Comparison of ENCODE assay signal across 8 cellular contexts in the genomic region with DNA sequence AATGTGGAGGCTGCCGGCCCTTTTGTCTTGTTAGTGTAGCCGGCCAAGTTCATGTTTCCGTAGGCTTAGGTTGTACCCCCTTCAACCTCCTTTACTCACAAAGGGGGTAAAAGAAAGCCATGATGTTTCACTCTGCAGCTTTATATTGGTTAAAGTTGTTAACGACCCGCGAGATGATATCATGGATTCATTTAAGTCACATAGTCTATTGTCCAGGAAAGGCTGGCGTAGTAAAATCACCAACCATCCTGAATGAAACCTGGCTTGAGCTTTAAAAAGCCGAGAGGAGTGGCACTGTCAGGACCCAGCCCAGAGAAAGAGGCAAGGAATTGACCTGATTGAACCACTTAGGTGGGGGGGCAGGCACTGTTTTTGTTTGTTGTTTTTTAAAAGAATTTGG. TPM values are rescaled to one million over a fixed set of nuclear protein-coding genes. Genes with fewer than 3 reads are reported as not detected.
DNase-seq lines count a peak whose midpoint lies in the region; ATAC-seq, FAIRE-seq and TF ChIP-seq lines count a peak whose summit lies in the region.

No MANE protein-coding gene starts in this region.

- intact Hi-C loops in CD4-positive, alpha-beta memory T cell (cut with micrococcal nuclease) = loop anchor here (1.0 to 10.0 kb wide), 3 partner anchors 13 to 584 kb away; partner anchors contain the start of genes FICD and SELPLG
- intact Hi-C loops in endothelial cell of umbilical vein (cut with micrococcal nuclease) = loop anchor here (1.0 to 5.0 kb wide), 3 partner anchors 13 to 536 kb away; partner anchors contain the start of genes CORO1C and ISCU

- H3K9me3 ChIP-seq in CD4-positive, alpha-beta memory T cell (ENCODE audit: control insufficient read depth in 1 of 2, low read length in 2 of 2) = no peaks in the 10 kb centered on the region
- H3K9me3 ChIP-seq in OCI-LY3 (ENCODE audit: insufficient read depth, low read length) (no peaks in the 10 kb centered on the region), endothelial cell of umbilical vein (replicated peaks; ENCODE audit: control insufficient read depth, insufficient read depth, low read length) (no peaks in the 10 kb centered on the region)

- peaks cover 16 to 30% of the 10 kb centered on the region in 2 donors for H3K36me3 Mint-ChIP-seq in CD4-positive, alpha-beta memory T cell
- peaks cover 37% of the 10 kb centered on the region for H3K36me3 Mint-ChIP-seq in nephron (ENCODE audit: low read depth)

- DNase-seq in CD4-positive, alpha-beta memory T cell = no peak
- DNase-seq in endothelial cell of umbilical vein (ENCODE audit: low read depth, low spot score) = no peak
- DNase-seq in HK-2 (ENCODE audit: unreplicated experiment) = no peak
- DNase-seq in AG08395 (ENCODE audit: low spot score) = no peak

- POLR2A ChIA-PET in CD4-positive, alpha-beta memory T cell (lab: Charles Lee; ENCODE audit: partially characterized antibody) = interaction anchor here (0.7 to 3.9 kb wide), 10 partner anchors 10 to 1351 kb away, joined by 3 to 11 read pairs (median 6); partner anchors contain the start of genes ARPC3, ISCU, KCTD10 and SART3
- POLR2A ChIA-PET in endothelial cell of umbilical vein (lab: Charles Lee) = no interaction called here

- H3K9me1 ChIP-seq in endothelial cell of umbilical vein (replicated peaks; ENCODE audit: control insufficient read depth, extremely low read depth, insufficient read depth, low read length) = no peaks in the 10 kb centered on the region

- H3K79me2 ChIP-seq in OCI-LY3 (ENCODE audit: low read length) = peaks cover 16% of the 10 kb centered on the region
- peaks cover 15% of the 10 kb centered on the region for H3K79me2 ChIP-seq in endothelial cell of umbilical vein (ENCODE audit: control insufficient read depth, insufficient read depth, low read length)

- no peak for TF ChIP-seq POLR2A in endothelial cell of umbilical vein (IDR thresholded peaks at IDR 0.05; ENCODE audit: low read depth, low read length)

- H3K4me3 ChIP-seq in CD4-positive, alpha-beta memory T cell (ENCODE audit: low read length in 2 of 2) = peak overlapping the region; percentile 81 to 87
- H3K4me3 ChIP-seq in OCI-LY3 (ENCODE audit: low read length) (peak overlapping the region; percentile 93), endothelial cell of umbilical vein (replicated peaks in 1 of 3; ENCODE audit: insufficient read depth in 1 of 3, low read depth in 1 of 3, low read length in 3 of 3) (peak overlapping the region; percentile 91 to 96 (median 91))

- no peaks in the 10 kb centered on the region for H3K27me3 Mint-ChIP-seq in CD4-positive, alpha-beta memory T cell
- no peaks in the 10 kb centered on the region for H3K27me3 Mint-ChIP-seq in nephron (ENCODE audit: low read depth)

- no peaks in the 10 kb centered on the region for H3K9me3 Mint-ChIP-seq in CD4-positive, alpha-beta memory T cell
- H3K9me3 Mint-ChIP-seq in nephron = no peaks in the 10 kb centered on the region

- dilution Hi-C loops in endothelial cell of umbilical vein (cut with MboI; ENCODE audit: extremely low pct_ligation_motif_present, low sequenced_read_pairs) = no loop called here

- H3K36me3 ChIP-seq in CD4-positive, alpha-beta memory T cell (ENCODE audit: insufficient read depth, low read length) = peaks cover 15% of the 10 kb centered on the region
- H3K36me3 ChIP-seq in OCI-LY3 (replicated peaks; ENCODE audit: low read depth, low read length) (peaks cover 35% of the 10 kb centered on the region), endothelial cell of umbilical vein (ENCODE audit: control insufficient read depth in 2 of 2, extremely low read depth in 1 of 2, insufficient read depth in 2 of 2, low read length in 2 of 2) (peaks cover 7 to 10% of the 10 kb centered on the region in 2 experiments)

- peak overlapping the region; percentile 65 for H3K9ac ChIP-seq in OCI-LY3 (ENCODE audit: low read length)
- peak overlapping the region; percentile 96 for H3K9ac ChIP-seq in endothelial cell of umbilical vein (replicated peaks; ENCODE audit: extremely low read depth, insufficient read depth, low read length)

- TF ChIP-seq CTCF in OCI-LY3 (IDR thresholded peaks at IDR 0.05; ENCODE audit: low read depth, low read length) (no peak), endothelial cell of umbilical vein (IDR thresholded peaks at IDR 0.05; ENCODE audit: extremely low read depth in 1 of 2, insufficient read depth in 1 of 2, low read depth in 1 of 2, low read length in 2 of 2) (no peak), nephron (IDR thresholded peaks at IDR 0.05; ENCODE audit: unreplicated experiment in 3 of 3) (no peak)

- CTCF ChIA-PET in CD4-positive, alpha-beta memory T cell (lab: Charles Lee; ENCODE audit: partially characterized antibody) = interaction anchor here (0.6 to 3.5 kb wide), 5 partner anchors 9 to 89 kb away, joined by 3 to 33 read pairs (median 4); partner anchors contain the start of gene USP30
- CTCF ChIA-PET in endothelial cell of umbilical vein (lab: Charles Lee) = interaction anchor here (0.9 to 3.1 kb wide), 6 partner anchors 12 to 291 kb away, joined by 3 to 38 read pairs (median 4); partner anchors contain the start of gene USP30

- H4K20me1 ChIP-seq in OCI-LY3 (ENCODE audit: insufficient read depth, low read length) (no peaks in the 10 kb centered on the region), endothelial cell of umbilical vein (replicated peaks; ENCODE audit: control insufficient read depth, extremely low read depth, insufficient read depth, low read length) (no peaks in the 10 kb centered on the region)

- no TSS peak for BruUV-seq in endothelial cell of umbilical vein (replicated peaks; lab: Mats Ljungman, UMichigan)

- no peak for FAIRE-seq in endothelial cell of umbilical vein (lab: Jason Lieb, UNC)

- H2AFZ ChIP-seq in OCI-LY3 (ENCODE audit: low read depth, low read length) = no peak overlapping the region
- peak overlapping the region; percentile 97 for H2AFZ ChIP-seq in endothelial cell of umbilical vein (ENCODE audit: low read depth, low read length)

- H3K4me3 Mint-ChIP-seq in CD4-positive, alpha-beta memory T cell = peak overlapping the region; percentile 84 to 93 (median 88)
- H3K4me3 Mint-ChIP-seq in nephron = peak overlapping the region; percentile 92 to 97 (median 95)

- peak overlapping the region; percentile 73 to 92 (median 90) for H3K27ac Mint-ChIP-seq in CD4-positive, alpha-beta memory T cell
- peak overlapping the region; percentile 64 to 97 (median 95) for H3K27ac Mint-ChIP-seq in nephron

- H3K4me2 ChIP-seq in OCI-LY3 (ENCODE audit: low read length) (peak overlapping the region; percentile 82), endothelial cell of umbilical vein (ENCODE audit: insufficient read depth, low read length) (peak overlapping the region; percentile 83)

- H3K4me1 Mint-ChIP-seq in CD4-positive, alpha-beta memory T cell = peaks cover 21 to 54% (median 34%) of the 10 kb centered on the region in 4 donors
- H3K4me1 Mint-ChIP-seq in nephron = peaks cover 26% of the 10 kb centered on the region

- H3K27ac ChIP-seq in CD4-positive, alpha-beta memory T cell (ENCODE audit: low read depth, low read length) = peak overlapping the region; percentile 64
- H3K27ac ChIP-seq in OCI-LY3 (ENCODE audit: low read length) (no peak overlapping the region), endothelial cell of umbilical vein (ENCODE audit: insufficient read depth, low read depth, low read length) (peak overlapping the region; percentile 81)

- ATAC-seq in GM19035 (IDR thresholded peaks at IDR 0.05; ENCODE audit: unreplicated experiment) = no peak
- ATAC-seq in GM21825 (IDR thresholded peaks at IDR 0.05; ENCODE audit: unreplicated experiment) = no peak

- peaks cover 32% of the 10 kb centered on the region for H3K4me1 ChIP-seq in CD4-positive, alpha-beta memory T cell (ENCODE audit: insufficient read depth, low read length)
- peaks cover 18% of the 10 kb centered on the region for H3K4me1 ChIP-seq in OCI-LY3 (ENCODE audit: low read length)
- peaks cover 12% of the 10 kb centered on the region for H3K4me1 ChIP-seq in endothelial cell of umbilical vein (ENCODE audit: control insufficient read depth, extremely low read depth, insufficient read depth, low read length)

- no peaks in the 10 kb centered on the region for H3K27me3 ChIP-seq in CD4-positive, alpha-beta memory T cell (ENCODE audit: insufficient read depth, low read length)
- H3K27me3 ChIP-seq in OCI-LY3 (ENCODE audit: low read depth, low read length) = no peaks in the 10 kb centered on the region
- no peaks in the 10 kb centered on the region for H3K27me3 ChIP-seq in endothelial cell of umbilical vein (ENCODE audit: control insufficient read depth in 2 of 2, insufficient read depth in 2 of 2, low read length in 2 of 2)

RNA-seq across cellular contexts. Expression of gene UNG, which starts 1.3 kb away (rescaled TPM):
- 10 to 100 TPM; 18.5 to 19.5 TPM for total RNA-seq in CD4-positive, alpha-beta memory T cell
- polyA plus RNA-seq in CD4-positive, alpha-beta memory T cell = 10 to 100 TPM; 43.1 to 47.1 TPM
- 45.4 and 46.7 TPM in 2 replicates for total RNA-seq in endothelial cell of umbilical vein
- 17.1 and 21.5 TPM in 2 replicates for polyA plus RNA-seq in endothelial cell of umbilical vein
- polyA plus RNA-seq in endothelial cell of umbilical vein (2011; cell fraction: cytosol; rRNA removed) = 26.4 and 30.1 TPM in 2 replicates
- 16.5 and 22.5 TPM in 2 replicates for polyA plus RNA-seq in endothelial cell of umbilical vein (2011; cell fraction: nucleus; rRNA removed)
- 34.4 and 40.7 TPM in 2 replicates for polyA plus RNA-seq in endothelial cell of umbilical vein (2012)
- 11.5 and 12.2 TPM in 2 replicates for polyA minus RNA-seq in endothelial cell of umbilical vein
- 17.3 TPM for polyA minus RNA-seq in endothelial cell of umbilical vein (2011; cell fraction: cytosol; rRNA and poly(A)+ RNA removed)
- 7.6 and 8.9 TPM in 2 replicates for polyA minus RNA-seq in endothelial cell of umbilical vein (2011; cell fraction: nucleus; rRNA and poly(A)+ RNA removed)

RNA-seq across cellular contexts. Expression of gene ALKBH2, which starts 5.4 kb away (rescaled TPM):
- total RNA-seq in CD4-positive, alpha-beta memory T cell = 10 to 100 TPM; 12.9 to 14.4 TPM
- 10 to 100 TPM; 15.0 to 16.4 TPM for polyA plus RNA-seq in CD4-positive, alpha-beta memory T cell
- 5.4 TPM in 2 replicates for total RNA-seq in endothelial cell of umbilical vein
- polyA plus RNA-seq in endothelial cell of umbilical vein = 5.9 and 7.3 TPM in 2 replicates
- 6.6 and 7.2 TPM in 2 replicates for polyA plus RNA-seq in endothelial cell of umbilical vein (2011; cell fraction: cytosol; rRNA removed)
- polyA plus RNA-seq in endothelial cell of umbilical vein (2011; cell fraction: nucleus; rRNA removed) = 17.5 and 21.2 TPM in 2 replicates
- 13.4 and 13.6 TPM in 2 replicates for polyA plus RNA-seq in endothelial cell of umbilical vein (2012)
- 4.1 and 5.5 TPM in 2 replicates for polyA minus RNA-seq in endothelial cell of umbilical vein
- 12.8 TPM for polyA minus RNA-seq in endothelial cell of umbilical vein (2011; cell fraction: cytosol; rRNA and poly(A)+ RNA removed)
- polyA minus RNA-seq in endothelial cell of umbilical vein (2011; cell fraction: nucleus; rRNA and poly(A)+ RNA removed) = 4.5 and 5.4 TPM in 2 replicates

RNA-seq across cellular contexts. Expression of gene ACACB, which starts 17.7 kb away (rescaled TPM):
- 10 to 100 TPM; 46.7 to 47.1 TPM for total RNA-seq in CD4-positive, alpha-beta memory T cell
- 1 to 10 TPM in 1 of 2 donors, under 1 TPM in 1; 0.83 to 2.0 TPM for polyA plus RNA-seq in CD4-positive, alpha-beta memory T cell
- total RNA-seq in endothelial cell of umbilical vein = 3.9 and 5.7 TPM in 2 replicates
- 0.72 and 1.3 TPM in 2 replicates for polyA plus RNA-seq in endothelial cell of umbilical vein
- 0.90 and 1.1 TPM in 2 replicates for polyA plus RNA-seq in endothelial cell of umbilical vein (2011; cell fraction: cytosol; rRNA removed)
- polyA plus RNA-seq in endothelial cell of umbilical vein (2011; cell fraction: nucleus; rRNA removed) = 5.7 and 8.3 TPM in 2 replicates
- 1.1 and 1.2 TPM in 2 replicates for polyA plus RNA-seq in endothelial cell of umbilical vein (2012)
- polyA minus RNA-seq in endothelial cell of umbilical vein = 2.6 and 5.3 TPM in 2 replicates
- polyA minus RNA-seq in endothelial cell of umbilical vein (2011; cell fraction: cytosol; rRNA and poly(A)+ RNA removed) = 5.4 TPM
- polyA minus RNA-seq in endothelial cell of umbilical vein (2011; cell fraction: nucleus; rRNA and poly(A)+ RNA removed) = 8.5 and 9.1 TPM in 2 replicates

RNA-seq across cellular contexts. Expression of gene USP30, which starts 46.3 kb away (rescaled TPM):
- 10 to 100 TPM in 1 of 2 experiments, 1 to 10 TPM in 1; 8.1 to 14.2 TPM for total RNA-seq in CD4-positive, alpha-beta memory T cell
- polyA plus RNA-seq in CD4-positive, alpha-beta memory T cell = 10 to 100 TPM in 1 of 2 donors, 1 to 10 TPM in 1; 6.8 to 13.9 TPM
- 12.9 and 14.2 TPM in 2 replicates for total RNA-seq in endothelial cell of umbilical vein
- polyA plus RNA-seq in endothelial cell of umbilical vein = 24.3 and 34.7 TPM in 2 replicates
- 11.6 and 13.8 TPM in 2 replicates for polyA plus RNA-seq in endothelial cell of umbilical vein (2011; cell fraction: cytosol; rRNA removed)
- polyA plus RNA-seq in endothelial cell of umbilical vein (2011; cell fraction: nucleus; rRNA removed) = 21.8 and 24.3 TPM in 2 replicates
- 7.3 TPM in 2 replicates for polyA plus RNA-seq in endothelial cell of umbilical vein (2012)
- polyA minus RNA-seq in endothelial cell of umbilical vein = 23.1 and 36.3 TPM in 2 replicates
- 5.9 TPM for polyA minus RNA-seq in endothelial cell of umbilical vein (2011; cell fraction: cytosol; rRNA and poly(A)+ RNA removed)
- polyA minus RNA-seq in endothelial cell of umbilical vein (2011; cell fraction: nucleus; rRNA and poly(A)+ RNA removed) = 7.0 and 12.3 TPM in 2 replicates
